8 cellular contexts compared by ENCODE assay signal in the genomic region with DNA sequence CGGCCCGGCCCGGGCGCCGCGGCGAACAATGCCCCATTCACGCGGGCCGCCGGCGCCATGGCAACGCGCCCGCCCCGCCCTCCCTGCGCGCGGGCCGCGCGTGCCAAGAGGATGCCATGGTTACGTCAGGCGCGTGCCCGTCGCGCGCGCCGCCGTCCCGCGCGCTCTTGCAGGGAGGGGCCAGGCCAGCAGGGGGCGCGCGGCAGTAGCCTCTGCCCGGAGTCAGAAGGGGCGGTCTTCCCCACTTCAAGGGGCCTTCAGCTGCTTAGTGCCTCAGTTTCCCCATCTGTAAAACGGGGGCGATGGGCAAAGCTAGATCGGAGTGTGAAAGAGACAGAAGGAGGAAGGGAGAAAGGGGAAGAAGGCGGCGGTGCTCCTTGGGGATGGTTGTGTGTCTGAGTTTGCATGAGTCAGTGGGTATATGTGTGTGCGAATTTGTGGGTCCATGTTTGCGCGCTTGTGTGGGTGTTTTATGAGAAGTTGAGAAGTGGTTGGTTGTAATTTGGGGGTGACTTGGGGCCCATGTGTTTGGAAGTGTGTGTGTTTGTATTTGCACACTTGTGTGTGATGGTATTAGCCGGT. TPM values are rescaled to one million over a fixed set of nuclear protein-coding genes. Genes with fewer than 3 reads are reported as not detected.
DNase-seq lines count a peak whose midpoint lies in the region; ATAC-seq, FAIRE-seq and TF ChIP-seq lines count a peak whose summit lies in the region.

No MANE protein-coding gene starts in this region.

- peak overlapping the region; percentile 23 for H3K4me3 ChIP-seq in SJSA1
- H3K4me3 ChIP-seq in pancreas = peak overlapping the region in 1 of 4 donors; percentile 26
- peak overlapping the region; percentile 62 for H3K4me3 ChIP-seq in thoracic aorta

- intact Hi-C loops in pancreas (cut with DNase I) = loop anchor here in 2 of 3 donors (5.0 to 10.0 kb wide), 3 partner anchors 79 to 279 kb away; no protein-coding TSS in a partner anchor

- no peak overlapping the region for H3K27ac ChIP-seq in SJSA1
- H3K27ac ChIP-seq in pancreas = no peak overlapping the region
- no peak overlapping the region for H3K27ac ChIP-seq in thoracic aorta

- H3K4me1 ChIP-seq in SJSA1 (replicated peaks) (peaks cover 9% of the 10 kb centered on the region; the same call in 1 of the 2 replicates), pancreas (peaks cover 0 to 3% (median 0%) of the 10 kb centered on the region in 3 donors), thoracic aorta (ENCODE audit: control insufficient read depth in 1 of 2, low read depth in 2 of 2) (peaks cover 0 to 5% of the 10 kb centered on the region in 2 donors)

- 8 to 12% methylated on average over 33 to 49 of the region's 49 CpGs for WGBS in pancreas, 2 donors

- DNase-seq in ELF-1 (ENCODE audit: low read depth, low spot score) (peak; percentile 92), SJSA1 (ENCODE audit: low read depth in 1 of 2, low spot score in 2 of 2) (peak; percentile 71 to 89), glomerular visceral epithelial cell (ENCODE audit: extremely low spot score) (peak; percentile 84), pancreas (peak; percentile 65 to 95 (median 87)), thoracic aorta (ENCODE audit: low spot score) (no peak)
- peak; percentile 76 for DNase-seq in activated gamma-delta T cell treated with anti-CD3 and anti-CD28 coated beads, Interleukin-2, amount 50 U/mL, for 16 hours (ENCODE audit: low read depth)

- no peak for TF ChIP-seq EP300 in Ishikawa (IDR thresholded peaks at IDR 0.05; ENCODE audit: borderline replicate concordance)

- H3K27me3 ChIP-seq in SJSA1 (replicated peaks) = no peaks in the 10 kb centered on the region
- no peaks in the 10 kb centered on the region for H3K27me3 ChIP-seq in pancreas
- no peaks in the 10 kb centered on the region for H3K27me3 ChIP-seq in thoracic aorta (replicated peaks; ENCODE audit: insufficient read depth)

- peak; percentile 85 for TF ChIP-seq RAD21 in Ishikawa (IDR thresholded peaks at IDR 0.05; ENCODE audit: low read depth)

- H3K9me3 ChIP-seq in SJSA1 (replicated peaks) (no peaks in the 10 kb centered on the region), pancreas (no peaks in the 10 kb centered on the region), thoracic aorta (no peaks in the 10 kb centered on the region)

- FAIRE-seq in pancreas (lab: Jason Lieb, UNC) = no peak

- TF ChIP-seq CTCF in pancreas (IDR thresholded peaks at IDR 0.05) (peak; percentile 86 to 95 (median 94)), thoracic aorta (IDR thresholded peaks at IDR 0.05) (peak; percentile 96)

- H3K36me3 ChIP-seq in SJSA1 = no peaks in the 10 kb centered on the region
- H3K36me3 ChIP-seq in pancreas = no peaks in the 10 kb centered on the region
- H3K36me3 ChIP-seq in thoracic aorta = no peaks in the 10 kb centered on the region

- ATAC-seq in pancreas = peak; percentile 91 to 95 (median 91)
- peak; percentile 43 for ATAC-seq in thoracic aorta (ENCODE audit: insufficient number of reproducible peaks, low FRiP score, low read depth)
- no peak for ATAC-seq in GM21447 (IDR thresholded peaks at IDR 0.05; ENCODE audit: unreplicated experiment)

TF ChIP-seq in Ishikawa, 13 proteins besides CTCF, POLR2A, EP300 and RAD21:
- peak; percentile 38; the same call in 1 of the 2 replicates for TF ChIP-seq TCF12 (IDR thresholded peaks at IDR 0.05; ENCODE audit: low read depth)
- TF ChIP-seq TAF1 (IDR thresholded peaks at IDR 0.05; ENCODE audit: low read depth) = no peak
- no peak for TF ChIP-seq ZBTB7A (IDR thresholded peaks at IDR 0.05; ENCODE audit: low read depth)
- TF ChIP-seq CREB1 (IDR thresholded peaks at IDR 0.05; ENCODE audit: low read depth) = no peak
- TF ChIP-seq, protein P1, sequence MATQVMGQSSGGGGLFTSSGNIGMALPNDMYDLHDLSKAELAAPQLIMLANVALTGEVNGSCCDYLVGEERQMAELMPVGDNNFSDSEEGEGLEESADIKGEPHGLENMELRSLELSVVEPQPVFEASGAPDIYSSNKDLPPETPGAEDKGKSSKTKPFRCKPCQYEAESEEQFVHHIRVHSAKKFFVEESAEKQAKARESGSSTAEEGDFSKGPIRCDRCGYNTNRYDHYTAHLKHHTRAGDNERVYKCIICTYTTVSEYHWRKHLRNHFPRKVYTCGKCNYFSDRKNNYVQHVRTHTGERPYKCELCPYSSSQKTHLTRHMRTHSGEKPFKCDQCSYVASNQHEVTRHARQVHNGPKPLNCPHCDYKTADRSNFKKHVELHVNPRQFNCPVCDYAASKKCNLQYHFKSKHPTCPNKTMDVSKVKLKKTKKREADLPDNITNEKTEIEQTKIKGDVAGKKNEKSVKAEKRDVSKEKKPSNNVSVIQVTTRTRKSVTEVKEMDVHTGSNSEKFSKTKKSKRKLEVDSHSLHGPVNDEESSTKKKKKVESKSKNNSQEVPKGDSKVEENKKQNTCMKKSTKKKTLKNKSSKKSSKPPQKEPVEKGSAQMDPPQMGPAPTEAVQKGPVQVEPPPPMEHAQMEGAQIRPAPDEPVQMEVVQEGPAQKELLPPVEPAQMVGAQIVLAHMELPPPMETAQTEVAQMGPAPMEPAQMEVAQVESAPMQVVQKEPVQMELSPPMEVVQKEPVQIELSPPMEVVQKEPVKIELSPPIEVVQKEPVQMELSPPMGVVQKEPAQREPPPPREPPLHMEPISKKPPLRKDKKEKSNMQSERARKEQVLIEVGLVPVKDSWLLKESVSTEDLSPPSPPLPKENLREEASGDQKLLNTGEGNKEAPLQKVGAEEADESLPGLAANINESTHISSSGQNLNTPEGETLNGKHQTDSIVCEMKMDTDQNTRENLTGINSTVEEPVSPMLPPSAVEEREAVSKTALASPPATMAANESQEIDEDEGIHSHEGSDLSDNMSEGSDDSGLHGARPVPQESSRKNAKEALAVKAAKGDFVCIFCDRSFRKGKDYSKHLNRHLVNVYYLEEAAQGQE (IDR thresholded peaks at IDR 0.05; ENCODE audit: low read depth) = no peak
- TF ChIP-seq YY1 (IDR thresholded peaks at IDR 0.05; ENCODE audit: low read depth) = no peak
- peak; percentile 50 for TF ChIP-seq TEAD4 (IDR thresholded peaks at IDR 0.05)
- peak; percentile 62; the same call in 1 of the 2 replicates for TF ChIP-seq NFIC (IDR thresholded peaks at IDR 0.05)
- TF ChIP-seq CEBPB (IDR thresholded peaks at IDR 0.05) = no peak
- TF ChIP-seq, protein P2, sequence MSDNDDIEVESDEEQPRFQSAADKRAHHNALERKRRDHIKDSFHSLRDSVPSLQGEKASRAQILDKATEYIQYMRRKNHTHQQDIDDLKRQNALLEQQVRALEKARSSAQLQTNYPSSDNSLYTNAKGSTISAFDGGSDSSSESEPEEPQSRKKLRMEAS (IDR thresholded peaks at IDR 0.05) = peak; percentile 31; the same call in 1 of the 2 replicates
- peak; percentile 24; the same call in 1 of the 2 replicates for TF ChIP-seq USF1 (IDR thresholded peaks at IDR 0.05)
- no peak for TF ChIP-seq FOXM1 (IDR thresholded peaks at IDR 0.05; ENCODE audit: borderline replicate concordance, low read depth)
- TF ChIP-seq EGR1 (IDR thresholded peaks at IDR 0.05) = no peak
TF ChIP-seq in Ishikawa: peak in this region for 5.

RNA-seq across cellular contexts. Expression of gene NFIX, which starts 11.6 kb away (rescaled TPM):
- 9.4 and 10.9 TPM in 2 replicates for total RNA-seq in SJSA1 (2014; rRNA removed; shearing (Covaris generic))
- total RNA-seq in pancreas (10 to 100 TPM; 30.9 to 45.1 (median 36.0) TPM), thoracic aorta (100 to 1,000 TPM; 126 to 145 TPM)
- 10 to 100 TPM in 1 of 2 donors, 1 to 10 TPM in 1; 8.3 to 16.6 TPM for polyA plus RNA-seq in pancreas

RNA-seq across cellular contexts. Expression of gene DAND5, which starts 14.3 kb away (rescaled TPM):
- total RNA-seq in SJSA1 (2014; rRNA removed; shearing (Covaris generic)) = 0.41 TPM in 1 of 2 replicates, not detected in the other
- under 1 TPM in 3 of 6 donors, not detected in 3; 0.12 to 0.23 (median 0.12) TPM for total RNA-seq in pancreas
- polyA plus RNA-seq in pancreas = under 1 TPM in 1 of 2 donors, not detected in 1; 0.16 TPM
- not detected for total RNA-seq in thoracic aorta

RNA-seq across cellular contexts. Expression of gene GADD45GIP1, which starts 26.6 kb away (rescaled TPM):
- 75.7 and 84.3 TPM in 2 replicates for total RNA-seq in SJSA1 (2014; rRNA removed; shearing (Covaris generic))
- total RNA-seq in pancreas (10 to 100 TPM in 3 of 6 donors, 1 to 10 TPM in 3; 6.0 to 10.7 (median 9.8) TPM), thoracic aorta (10 to 100 TPM; 30.2 to 42.8 TPM)
- 10 to 100 TPM; 25.3 to 37.4 TPM for polyA plus RNA-seq in pancreas

RNA-seq across cellular contexts. Expression of gene RAD23A, which starts 38.0 kb away (rescaled TPM):
- 145 and 164 TPM in 2 replicates for total RNA-seq in SJSA1 (2014; rRNA removed; shearing (Covaris generic))
- 10 to 100 TPM; 35.0 to 60.2 (median 45.9) TPM for total RNA-seq in pancreas
- polyA plus RNA-seq in pancreas = 10 to 100 TPM; 91.5 to 99.1 TPM
- 100 to 1,000 TPM; 116 to 130 TPM for total RNA-seq in thoracic aorta

RNA-seq across cellular contexts. Expression of gene CALR, which starts 45.2 kb away (rescaled TPM):
- 1,330 and 1,700 TPM in 2 replicates for total RNA-seq in SJSA1 (2014; rRNA removed; shearing (Covaris generic))
- total RNA-seq in pancreas (100 to 1,000 TPM; 279 to 681 (median 373) TPM), thoracic aorta (100 to 1,000 TPM; 415 to 467 TPM)
- polyA plus RNA-seq in pancreas = 100 to 1,000 TPM; 132 to 263 TPM
